In genomic region chr7:1823376-1824150, GRCh38 we compare ENCODE assay signal across 19 cellular contexts.
DNase-seq lines count a peak whose midpoint lies in the region; TF ChIP-seq lines count a peak whose summit lies in the region.
"Had no signal": no experiment of that assay in that cellular context is flagged by ENCODE, and none has a peak within 500 bp of the region (broad histone marks: within the 10 kb centered on the region; RNA-seq: fewer than 3 reads in every experiment).

No MANE protein-coding gene starts in this region.

- H3K27me3 Mint-ChIP-seq in activated T-cell treated with anti-CD3 and anti-CD28 coated beads, Interleukin-2, amount 50 U/mL, for 24 hours = no peaks in the 10 kb centered on the region
- H3K27me3 Mint-ChIP-seq in chondrocyte (ENCODE audit: low read depth) (no peaks in the 10 kb centered on the region), type B pancreatic cell (peaks cover 26% of the 10 kb centered on the region)

- no peaks in the 10 kb centered on the region for H4K20me1 ChIP-seq in osteoblast (ENCODE audit: insufficient read depth, low read length)

- DNase-seq in activated T-cell treated with anti-CD3 and anti-CD28 coated beads, Interleukin-2, amount 50 U/mL, for 1 hour = peak; percentile 15
- DNase-seq in activated T-cell treated with anti-CD3 and anti-CD28 coated beads, Interleukin-2, amount 50 U/mL, for 24 hours = no peak
- DNase-seq in chondrocyte (ENCODE audit: low spot score) (peak; percentile 83), osteoblast (ENCODE audit: insufficient read length, low spot score, missing footprints) (peak; percentile 65), type B pancreatic cell (ENCODE audit: extremely low spot score, unreplicated experiment) (peak; percentile 16), foreskin fibroblast (no peak), H4 (ENCODE audit: low spot score) (no peak), SK-N-DZ (ENCODE audit: low spot score) (no peak)
- DNase-seq: 8988T, GOT3, HFFc6, NCI-H1436, NCI-H2029 treated with DMSO at 0.1 percent for 48 hours, NCI-H2171 treated with DMSO at 0.1 percent for 48 hours, NCI-H446 treated with DMSO at 0.1 percent for 48 hours, NCI-H748 treated with DMSO at 0.1 percent for 48 hours, OCI-M1 had no signal

- no peak overlapping the region for H3K27ac Mint-ChIP-seq in activated T-cell treated with anti-CD3 and anti-CD28 coated beads, Interleukin-2, amount 50 U/mL, for 24 hours
- H3K27ac Mint-ChIP-seq in chondrocyte (ENCODE audit: unreplicated experiment) = no peak overlapping the region
- no peak overlapping the region for H3K27ac Mint-ChIP-seq in type B pancreatic cell
- H3K27ac Mint-ChIP-seq: HFFc6 had no signal

- TF ChIP-seq CTCF in chondrocyte (IDR thresholded peaks at IDR 0.05) (no peak), osteoblast (IDR thresholded peaks at IDR 0.05; ENCODE audit: extremely low read depth, low read depth, low read length) (no peak), type B pancreatic cell (conservative IDR thresholded peaks at IDR 0.05) (no peak), foreskin fibroblast (IDR thresholded peaks at IDR 0.05; ENCODE audit: low read depth, low read length) (no peak)

- H3K36me3 ChIP-seq in osteoblast (ENCODE audit: insufficient read depth, low read length) = no peaks in the 10 kb centered on the region

- H3K4me2 ChIP-seq in osteoblast (ENCODE audit: insufficient read depth, low read length) = no peak overlapping the region
- H3K4me2 ChIP-seq: KMS-11 had no signal

- no peaks in the 10 kb centered on the region for H3K27me3 ChIP-seq in osteoblast (ENCODE audit: insufficient read depth, low read length)

- no peaks in the 10 kb centered on the region for H3K9me3 Mint-ChIP-seq in activated T-cell treated with anti-CD3 and anti-CD28 coated beads, Interleukin-2, amount 50 U/mL, for 24 hours
- H3K9me3 Mint-ChIP-seq in chondrocyte (ENCODE audit: low read depth) (peaks cover under 1% of the 10 kb centered on the region), type B pancreatic cell (no peaks in the 10 kb centered on the region)

- no peak overlapping the region for H3K4me3 Mint-ChIP-seq in activated T-cell treated with anti-CD3 and anti-CD28 coated beads, Interleukin-2, amount 50 U/mL, for 24 hours
- H3K4me3 Mint-ChIP-seq in chondrocyte (ENCODE audit: unreplicated experiment) = no peak overlapping the region
- no peak overlapping the region for H3K4me3 Mint-ChIP-seq in type B pancreatic cell
- H3K4me3 Mint-ChIP-seq: HFFc6 had no signal

- H3K4me1 Mint-ChIP-seq in activated T-cell treated with anti-CD3 and anti-CD28 coated beads, Interleukin-2, amount 50 U/mL, for 24 hours (ENCODE audit: low read depth) = peaks cover 57% of the 10 kb centered on the region
- no peaks in the 10 kb centered on the region for H3K4me1 Mint-ChIP-seq in chondrocyte (ENCODE audit: low read depth)
- H3K4me1 Mint-ChIP-seq in type B pancreatic cell (ENCODE audit: unreplicated experiment) = peaks cover 14% of the 10 kb centered on the region

- no peak overlapping the region for H3K27ac ChIP-seq in osteoblast (ENCODE audit: low read depth, low read length)
- H3K27ac ChIP-seq: BLaER1 treated with 17β-estradiol and CSF1 and Interleukin-3, amounts not matched to agents 10 nM and 100 nM; KMS-11 had no signal

- H3K9me3 ChIP-seq in osteoblast (ENCODE audit: low read depth, low read length) = no peaks in the 10 kb centered on the region
- H3K9me3 ChIP-seq: BLaER1 treated with 17β-estradiol and CSF1 and Interleukin-3, amounts not matched to agents 10 nM and 100 nM had no signal

- peaks cover 3% of the 10 kb centered on the region for H3K36me3 Mint-ChIP-seq in activated T-cell treated with anti-CD3 and anti-CD28 coated beads, Interleukin-2, amount 50 U/mL, for 24 hours (ENCODE audit: low read depth)
- peaks cover under 1% of the 10 kb centered on the region for H3K36me3 Mint-ChIP-seq in chondrocyte (ENCODE audit: low read depth)
- H3K36me3 Mint-ChIP-seq in type B pancreatic cell = peaks cover 2% of the 10 kb centered on the region

- H2AFZ ChIP-seq in osteoblast (ENCODE audit: low read length) = no peak overlapping the region

- H3K4me1 ChIP-seq in osteoblast (ENCODE audit: insufficient read depth, low read length) = no peaks in the 10 kb centered on the region

- H3K79me2 ChIP-seq in osteoblast (ENCODE audit: insufficient read depth, low read length) = no peaks in the 10 kb centered on the region

- H3K4me3 ChIP-seq in osteoblast (ENCODE audit: insufficient read depth, low read length) (no peak overlapping the region), foreskin fibroblast (ENCODE audit: low read depth in 1 of 2, low read length in 2 of 2) (no peak overlapping the region)
- H3K4me3 ChIP-seq: BLaER1 treated with 17β-estradiol and CSF1 and Interleukin-3, amounts not matched to agents 10 nM and 100 nM had no signal

Comparison
In these comparisons a context has a peak if more than half of its experiments do, and no peak if none do; other contexts are left out.
1. DNase-seq: peak in activated T-cell treated with anti-CD3 and anti-CD28 coated beads, Interleukin-2, amount 50 U/mL, for 1 hour (single experiment), chondrocyte (single experiment), osteoblast (single experiment) and type B pancreatic cell (single experiment); none in activated T-cell treated with anti-CD3 and anti-CD28 coated beads, Interleukin-2, amount 50 U/mL, for 24 hours (single experiment), foreskin fibroblast (0 of 2), H4 (single experiment) and SK-N-DZ (single experiment).